Comparison of ENCODE assay signal across 3 cellular contexts in the genomic region with DNA sequence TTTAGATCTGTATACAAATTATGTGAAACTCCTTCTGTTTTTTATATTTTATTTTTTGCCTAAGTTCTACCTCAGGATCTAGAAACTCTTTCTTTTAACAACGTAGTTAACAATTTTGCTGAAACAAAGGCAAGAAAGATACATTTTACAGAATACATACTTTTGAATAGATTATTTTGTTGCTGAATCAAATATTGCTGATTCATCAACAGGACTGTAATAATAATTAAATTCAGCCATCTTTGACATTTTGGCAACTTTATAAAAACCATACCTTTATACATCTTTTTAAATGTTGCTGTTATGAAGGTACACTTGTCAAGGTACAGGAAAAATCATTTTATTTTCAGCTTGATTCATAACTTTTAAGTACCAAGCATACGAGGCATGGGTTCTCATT.
TF ChIP-seq lines count a peak whose summit lies in the region.

No MANE protein-coding gene starts in this region.

TF ChIP-seq in A549, 52 proteins besides CTCF, POLR2A, EP300 and RAD21:
- TF ChIP-seq MAFK (IDR thresholded peaks at IDR 0.05; ENCODE audit: partially characterized antibody) = peak; percentile 86
- TF ChIP-seq TP53 (CRISPR knock-in tag; IDR thresholded peaks at IDR 0.05) = no peak

TF ChIP-seq in IMR-90, 13 proteins besides CTCF, POLR2A, EP300 and RAD21:
- TF ChIP-seq RFX5 (IDR thresholded peaks at IDR 0.05; ENCODE audit: low read depth, low read length) (no peak), MAFK (IDR thresholded peaks at IDR 0.05; ENCODE audit: low read depth, low read length) (peak; percentile 66)
TF ChIP-seq in IMR-90: peak in this region for 1.

TF ChIP-seq in K562, 482 proteins besides CTCF, POLR2A, EP300 and RAD21:
- peak; percentile 71 for TF ChIP-seq MAFF (IDR thresholded peaks at IDR 0.05; ENCODE audit: low read length)
- no peak for TF ChIP-seq NFRKB (IDR thresholded peaks at IDR 0.05; ENCODE audit: low read depth)
- TF ChIP-seq MAFK (IDR thresholded peaks at IDR 0.05; ENCODE audit: low read length) = peak; percentile 61; the same call in 1 of the 2 replicates
- peak; percentile 88 for TF ChIP-seq C11orf30 (IDR thresholded peaks at IDR 0.05; ENCODE audit: low read depth)
- no peak for TF ChIP-seq SMAD1 (IDR thresholded peaks at IDR 0.05; ENCODE audit: low read depth, low read length, partially characterized antibody)
- no peak for TF ChIP-seq ZNF584 (CRISPR knock-in tag; IDR thresholded peaks at IDR 0.05; ENCODE audit: low read depth)
- no peak for TF ChIP-seq BCOR (IDR thresholded peaks at IDR 0.05)
- peak; percentile 85 for TF ChIP-seq MAFG (tag; conservative IDR thresholded peaks at IDR 0.05)
- TF ChIP-seq NFE2 (IDR thresholded peaks at IDR 0.05; ENCODE audit: low read depth) = peak; percentile 17; the same call in 1 of the 2 replicates
- TF ChIP-seq HDAC8 (tag; IDR thresholded peaks at IDR 0.05) = no peak
- no peak for TF ChIP-seq MEF2D (tag; conservative IDR thresholded peaks at IDR 0.05; ENCODE audit: low read depth)
- TF ChIP-seq, protein P1, sequence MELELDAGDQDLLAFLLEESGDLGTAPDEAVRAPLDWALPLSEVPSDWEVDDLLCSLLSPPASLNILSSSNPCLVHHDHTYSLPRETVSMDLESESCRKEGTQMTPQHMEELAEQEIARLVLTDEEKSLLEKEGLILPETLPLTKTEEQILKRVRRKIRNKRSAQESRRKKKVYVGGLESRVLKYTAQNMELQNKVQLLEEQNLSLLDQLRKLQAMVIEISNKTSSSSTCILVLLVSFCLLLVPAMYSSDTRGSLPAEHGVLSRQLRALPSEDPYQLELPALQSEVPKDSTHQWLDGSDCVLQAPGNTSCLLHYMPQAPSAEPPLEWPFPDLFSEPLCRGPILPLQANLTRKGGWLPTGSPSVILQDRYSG (tag; conservative IDR thresholded peaks at IDR 0.05; ENCODE audit: low read depth) = no peak
- TF ChIP-seq SAFB2 (IDR thresholded peaks at IDR 0.05; ENCODE audit: borderline replicate concordance, low read depth, low read length, severe bottlenecking) = no peak
- TF ChIP-seq ERF (CRISPR knock-in tag; IDR thresholded peaks at IDR 0.05) = no peak
- TF ChIP-seq PTTG1 (tag; IDR thresholded peaks at IDR 0.05; ENCODE audit: low read depth) = no peak
- TF ChIP-seq LEF1 (IDR thresholded peaks at IDR 0.05) = no peak
- no peak for TF ChIP-seq MXI1 (IDR thresholded peaks at IDR 0.05; ENCODE audit: low read depth, low read length)
- TF ChIP-seq ZNF316 (IDR thresholded peaks at IDR 0.05) = peak; percentile 96
- no peak for TF ChIP-seq ZNF57 (CRISPR knock-in tag; IDR thresholded peaks at IDR 0.05)
